In genomic region chr21:29078884-29079765, GRCh38 we compare ENCODE assay signal across 9 cellular contexts. TPM values are rescaled to one million over a fixed set of nuclear protein-coding genes. Genes with fewer than 3 reads are reported as not detected.
A peak's percentile ranks its signal among the peaks of the same experiment; 100 is the strongest.
DNase-seq lines count a peak whose midpoint lies in the region; ATAC-seq and TF ChIP-seq lines count a peak whose summit lies in the region.
"Had no signal": no experiment of that assay in that cellular context is flagged by ENCODE, and none has a peak within 500 bp of the region (broad histone marks: within the 10 kb centered on the region; RNA-seq: fewer than 3 reads in every experiment).

No MANE protein-coding gene starts in this region.

- peak; percentile 60 for ATAC-seq in GM18511 (IDR thresholded peaks at IDR 0.05; ENCODE audit: unreplicated experiment)
- ATAC-seq in HG02678 (IDR thresholded peaks at IDR 0.05; ENCODE audit: unreplicated experiment) = peak; percentile 50
- peak; percentile 89 for ATAC-seq in stimulated activated effector memory CD8-positive, alpha-beta T cell treated with anti-CD3 and anti-CD28 coated beads, Interleukin-12 subunit alpha, Interleukin-12 subunit beta, amount 100 ng/mL, for 72 hours
- ATAC-seq: Panc1 had no signal

- H3K4me3 ChIP-seq in astrocyte of the spinal cord (ENCODE audit: low read depth, low read length) = no peak overlapping the region
- H3K4me3 ChIP-seq in H7 (ENCODE audit: insufficient read depth, low read depth, low read length) = no peak overlapping the region

- in situ Hi-C loops in astrocyte of the spinal cord (cut with HindIII; ENCODE audit: low sequenced_read_pairs) = no loop called here

- H3K9me3 Mint-ChIP-seq in stimulated activated effector memory CD8-positive, alpha-beta T cell treated with anti-CD3 and anti-CD28 coated beads, Interleukin-12 subunit alpha, Interleukin-12 subunit beta, amount 100 ng/mL, for 72 hours = peaks cover 2% of the 10 kb centered on the region
- H3K9me3 Mint-ChIP-seq in endothelial cell (ENCODE audit: unreplicated experiment) (no peaks in the 10 kb centered on the region), HFFc6 (no peaks in the 10 kb centered on the region)

- peak overlapping the region; percentile 94 for H3K27ac Mint-ChIP-seq in stimulated activated effector memory CD8-positive, alpha-beta T cell treated with anti-CD3 and anti-CD28 coated beads, Interleukin-12 subunit alpha, Interleukin-12 subunit beta, amount 100 ng/mL, for 72 hours
- no peak overlapping the region for H3K27ac Mint-ChIP-seq in endothelial cell (ENCODE audit: unreplicated experiment)
- no peak overlapping the region for H3K27ac Mint-ChIP-seq in HFFc6

- no peaks in the 10 kb centered on the region for H3K36me3 ChIP-seq in H7 (replicated peaks; ENCODE audit: control insufficient read depth, insufficient read depth, low read length)

- H3K27me3 Mint-ChIP-seq in endothelial cell (ENCODE audit: unreplicated experiment) (no peaks in the 10 kb centered on the region), HFFc6 (ENCODE audit: insufficient read depth) (no peaks in the 10 kb centered on the region; the same call in 1 of the 2 replicates)

- peaks cover 6% of the 10 kb centered on the region for H3K36me3 Mint-ChIP-seq in stimulated activated effector memory CD8-positive, alpha-beta T cell treated with anti-CD3 and anti-CD28 coated beads, Interleukin-12 subunit alpha, Interleukin-12 subunit beta, amount 100 ng/mL, for 72 hours
- H3K36me3 Mint-ChIP-seq in endothelial cell (ENCODE audit: low read depth, unreplicated experiment) (peaks cover 3% of the 10 kb centered on the region), HFFc6 (ENCODE audit: low read depth) (no peaks in the 10 kb centered on the region)

- TF ChIP-seq CTCF in astrocyte of the spinal cord (IDR thresholded peaks at IDR 0.05; ENCODE audit: low read depth, low read length) (no peak), endothelial cell (IDR thresholded peaks at IDR 0.05; ENCODE audit: unreplicated experiment) (no peak), HFFc6 (IDR thresholded peaks at IDR 0.05) (no peak)

- DNase-seq in NCI-H69 (lab: John Stamatoyannopoulos, UW) (peak; percentile 56), astrocyte of the spinal cord (ENCODE audit: low read depth, low spot score) (peak; percentile 22), H7 (no peak), endothelial cell (ENCODE audit: low spot score) (no peak), HFFc6 (no peak)
- DNase-seq in stimulated activated effector memory CD8-positive, alpha-beta T cell treated with anti-CD3 and anti-CD28 coated beads, Interleukin-12 subunit alpha, Interleukin-12 subunit beta, amount 100 ng/mL, for 72 hours (ENCODE audit: low spot score in 2 of 2) = peak in 1 of 2 donors; percentile 65

- H3K4me3 Mint-ChIP-seq in stimulated activated effector memory CD8-positive, alpha-beta T cell treated with anti-CD3 and anti-CD28 coated beads, Interleukin-12 subunit alpha, Interleukin-12 subunit beta, amount 100 ng/mL, for 72 hours = peak overlapping the region; percentile 80
- H3K4me3 Mint-ChIP-seq in endothelial cell (ENCODE audit: unreplicated experiment) (no peak overlapping the region), HFFc6 (no peak overlapping the region)

- peaks cover 47% of the 10 kb centered on the region for H3K4me1 Mint-ChIP-seq in stimulated activated effector memory CD8-positive, alpha-beta T cell treated with anti-CD3 and anti-CD28 coated beads, Interleukin-12 subunit alpha, Interleukin-12 subunit beta, amount 100 ng/mL, for 72 hours
- peaks cover 10% of the 10 kb centered on the region for H3K4me1 Mint-ChIP-seq in endothelial cell (ENCODE audit: unreplicated experiment)
- peaks cover 62% of the 10 kb centered on the region for H3K4me1 Mint-ChIP-seq in HFFc6 (ENCODE audit: low read depth)

- no peaks in the 10 kb centered on the region for H3K27me3 ChIP-seq in H7 (ENCODE audit: control insufficient read depth, insufficient read depth, low read length)

RNA-seq across cellular contexts. Expression of gene CCT8, which starts 5.7 kb away (rescaled TPM):
- 259 and 325 TPM in 2 replicates for total RNA-seq in H7 (2014; rRNA removed; shearing (Covaris generic))
- 186 TPM for total RNA-seq in endothelial cell (ENCODE audit: unreplicated experiment)
- 100 to 1,000 TPM; 209 to 258 (median 227) TPM for total RNA-seq in HFFc6 (2021; fragmentation: NEBNext Ultra II Directional; extraction: Animal tissue kit (Norgen Biotek cat#: 25700))

RNA-seq across cellular contexts. Expression of gene MAP3K7CL, which starts 51.3 kb away (rescaled TPM):
- total RNA-seq in H7 (2014; rRNA removed; shearing (Covaris generic)) = not detected in 2 replicates
- total RNA-seq in endothelial cell (ENCODE audit: unreplicated experiment) = 1.0 TPM
- 10 to 100 TPM in 1 of 6 experiments, 1 to 10 TPM in 5; 6.2 to 11.4 (median 7.6) TPM for total RNA-seq in HFFc6 (2021; fragmentation: NEBNext Ultra II Directional; extraction: Animal tissue kit (Norgen Biotek cat#: 25700))

RNA-seq across cellular contexts. Expression of gene USP16, which starts 54.7 kb away (rescaled TPM):
- total RNA-seq in H7 (2014; rRNA removed; shearing (Covaris generic)) = 15.1 and 21.9 TPM in 2 replicates
- 15.4 TPM for total RNA-seq in endothelial cell (ENCODE audit: unreplicated experiment)
- total RNA-seq in HFFc6 (2021; fragmentation: NEBNext Ultra II Directional; extraction: Animal tissue kit (Norgen Biotek cat#: 25700)) = 10 to 100 TPM; 28.1 to 43.1 (median 37.1) TPM

RNA-seq across cellular contexts. Expression of gene RWDD2B, which starts 60.0 kb away (rescaled TPM):
- 5.1 and 8.2 TPM in 2 replicates for total RNA-seq in H7 (2014; rRNA removed; shearing (Covaris generic))
- 12.4 TPM for total RNA-seq in endothelial cell (ENCODE audit: unreplicated experiment)
- 10 to 100 TPM; 30.0 to 34.5 (median 31.1) TPM for total RNA-seq in HFFc6 (2021; fragmentation: NEBNext Ultra II Directional; extraction: Animal tissue kit (Norgen Biotek cat#: 25700))

Comparison
In these comparisons a context has a peak if more than half of its experiments do, and no peak if none do; other contexts are left out.
1. DNase-seq: peak in NCI-H69 (single experiment) and astrocyte of the spinal cord (single experiment); none in H7 (single experiment), endothelial cell (single experiment) and HFFc6 (single experiment).
2. Peak in every context shown above with its lines, with median percentiles within 50 percentile points of each other: ATAC-seq.